Comparison of ENCODE assay signal across 23 cellular contexts in the genomic region with DNA sequence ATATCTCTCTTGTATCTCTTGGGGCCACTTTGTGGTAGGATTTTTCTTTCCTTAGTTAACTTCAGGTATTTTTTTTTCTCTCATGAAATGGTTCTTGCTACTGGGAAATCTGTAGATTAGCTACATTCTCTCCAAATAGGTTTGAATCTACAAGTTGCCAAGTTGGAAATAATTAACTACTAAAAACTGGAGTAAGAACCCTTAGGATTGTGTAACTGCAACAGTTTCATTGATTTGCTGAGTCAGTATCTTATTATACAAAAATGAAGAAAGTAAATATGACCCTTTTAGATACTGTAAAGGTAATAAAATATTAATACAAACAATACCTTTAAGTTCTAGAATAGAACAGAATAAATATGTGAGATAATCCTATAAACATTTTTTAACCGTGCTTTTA.
DNase-seq lines count a peak whose midpoint lies in the region; ATAC-seq, FAIRE-seq and TF ChIP-seq lines count a peak whose summit lies in the region.
"Had no signal": no experiment of that assay in that cellular context is flagged by ENCODE, and none has a peak within 500 bp of the region (broad histone marks: within the 10 kb centered on the region; RNA-seq: fewer than 3 reads in every experiment).

No MANE protein-coding gene starts in this region.

- no peak overlapping the region for H2AK9ac ChIP-seq in IMR-90 (replicated peaks; ENCODE audit: low read depth, low read length, poor library complexity)

- no peak overlapping the region for H2BK5ac ChIP-seq in IMR-90 (ENCODE audit: low read depth, low read length, poor library complexity, severe bottlenecking)

- no TSS peak for BruUV-seq in IMR-90 (replicated peaks; lab: Mats Ljungman, UMichigan)
- no TSS peak for BruUV-seq in HepG2 (replicated peaks; lab: Mats Ljungman, UMichigan)

- H3K18ac ChIP-seq in IMR-90 (ENCODE audit: low read depth, low read length): no peak overlapping the region

- H2BK20ac ChIP-seq in IMR-90 (ENCODE audit: low read depth, low read length): no peak overlapping the region

- no peak for TF ChIP-seq POLR2A in IMR-90 (IDR thresholded peaks at IDR 0.05; ENCODE audit: low read depth, low read length)
- TF ChIP-seq POLR2A in HepG2 (IDR thresholded peaks at IDR 0.05; ENCODE audit: insufficient read depth in 1 of 2, low read depth in 2 of 2, low read length in 2 of 2): no peak

- H3K27me3 ChIP-seq in IMR-90 (ENCODE audit: control insufficient read depth, insufficient read depth, low read length): no peaks in the 10 kb centered on the region
- no peaks in the 10 kb centered on the region for H3K27me3 ChIP-seq in HepG2 (ENCODE audit: control insufficient read depth in 1 of 2, insufficient read depth in 2 of 2, low read length in 2 of 2)
- no peaks in the 10 kb centered on the region for H3K27me3 ChIP-seq in hepatocyte
- H3K27me3 ChIP-seq: BE2C; BLaER1 treated with 17β-estradiol and CSF1 and Interleukin-3, amounts not matched to agents 10 nM and 100 nM had no signal

- POLR2A ChIA-PET in IMR-90 (lab: Charles Lee; ENCODE audit: unreplicated experiment): no interaction called here
- POLR2A ChIA-PET in HepG2 (lab: Yijun Ruan, JAX): no interaction called here

- H3K27ac ChIP-seq in IMR-90 (ENCODE audit: insufficient read depth, low read length) (no peak overlapping the region), HepG2 (ENCODE audit: extremely low read length, insufficient read depth, low read length) (no peak overlapping the region), hepatocyte (no peak overlapping the region)
- H3K27ac ChIP-seq: A549; BLaER1 treated with 17β-estradiol and CSF1 and Interleukin-3, amounts not matched to agents 10 nM and 100 nM had no signal

- H3K79me2 ChIP-seq in HepG2 (ENCODE audit: insufficient read depth, low read length) (no peaks in the 10 kb centered on the region), hepatocyte (no peaks in the 10 kb centered on the region)

- TF ChIP-seq RAD21 in IMR-90 (IDR thresholded peaks at IDR 0.05; ENCODE audit: low read length) (no peak), HepG2 (CRISPR knock-in tag; IDR thresholded peaks at IDR 0.05) (no peak)

- no peak overlapping the region for H3K9ac ChIP-seq in IMR-90 (ENCODE audit: low read depth, low read length)
- H3K9ac ChIP-seq in HepG2 (ENCODE audit: insufficient read depth, low read depth, low read length): no peak overlapping the region
- H3K9ac ChIP-seq: BLaER1 treated with 17β-estradiol and CSF1 and Interleukin-3, amounts not matched to agents 10 nM and 100 nM had no signal

- dilution Hi-C loops in IMR-90 (cut with HindIII; ENCODE audit: low sequenced_read_pairs, unreplicated experiment): no loop called here

- H4K20me1 ChIP-seq in IMR-90 (ENCODE audit: insufficient read depth, low read length): no peaks in the 10 kb centered on the region
- H4K20me1 ChIP-seq in HepG2 (ENCODE audit: insufficient read depth, low read length): no peaks in the 10 kb centered on the region
- no peaks in the 10 kb centered on the region for H4K20me1 ChIP-seq in hepatocyte (ENCODE audit: insufficient read depth, poor library complexity, severe bottlenecking)
- H4K20me1 ChIP-seq: BLaER1 treated with 17β-estradiol and CSF1 and Interleukin-3, amounts not matched to agents 10 nM and 100 nM had no signal

- WGBS in IMR-90 (ENCODE audit: extremely low coverage in 2 of 2, insufficient read length in 1 of 2), 2 experiments: no CpG with 5 or more reads among the region's 1 CpG
- 0% methylated on average over 1 of the region's 1 CpG for WGBS in HepG2 (ENCODE audit: low lambda C conversion rate)
- 96% methylated on average over 1 of the region's 1 CpG for WGBS in hepatocyte (ENCODE audit: low lambda C conversion rate, missing lambda C conversion rate)

- FAIRE-seq in HepG2 (lab: Jason Lieb, UNC): no peak
- FAIRE-seq: A549, D721Med, GM12892, H1 had no signal

- no peak overlapping the region for H3K4ac ChIP-seq in IMR-90 (ENCODE audit: low read depth, low read length)

- H2BK15ac ChIP-seq in IMR-90 (ENCODE audit: low read depth, low read length): no peak overlapping the region

- DNase-seq in IMR-90 (no peak), epithelial cell of proximal tubule (ENCODE audit: low read depth) (peak; percentile 9), HepG2 (ENCODE audit: low spot score) (no peak), NCI-H1417 (lab: John Stamatoyannopoulos, UW) (no peak), hepatocyte (ENCODE audit: low spot score) (no peak)
- no peak for DNase-seq in central memory CD4-positive, alpha-beta T cell
- DNase-seq: 8988T; ACHN; AML-193; BE2C; CD4-positive, alpha-beta T cell; CD8-positive, alpha-beta memory T cell; DMS 273 treated with DMSO at 0.1 percent for 48 hours; DMS79 treated with DMSO at 0.1 percent for 48 hours; GF-D8; H7; HCEC 1CT had no signal

- H2AFZ ChIP-seq in IMR-90 (replicated peaks; ENCODE audit: low read length, poor library complexity) (no peak overlapping the region), HepG2 (ENCODE audit: low read length) (no peak overlapping the region), hepatocyte (no peak overlapping the region)

- no peaks in the 10 kb centered on the region for H3K79me1 ChIP-seq in IMR-90 (ENCODE audit: low read depth in 1 of 2, low read length in 2 of 2)

- H3K36me3 ChIP-seq in IMR-90 (ENCODE audit: control insufficient read depth, insufficient read depth, low read length) (no peaks in the 10 kb centered on the region), HepG2 (replicated peaks in 1 of 2; ENCODE audit: control insufficient read depth in 1 of 2, insufficient read depth in 2 of 2, low read length in 2 of 2) (no peaks in the 10 kb centered on the region), hepatocyte (replicated peaks; ENCODE audit: insufficient read depth, low read depth) (no peaks in the 10 kb centered on the region)
- H3K36me3 ChIP-seq: BE2C; BLaER1 treated with 17β-estradiol and CSF1 and Interleukin-3, amounts not matched to agents 10 nM and 100 nM had no signal

- no peak overlapping the region for H3K56ac ChIP-seq in IMR-90 (ENCODE audit: extremely low read depth, insufficient read depth, low read length)

- H3K4me1 ChIP-seq in IMR-90 (ENCODE audit: control insufficient read depth, insufficient read depth, low read length) (no peaks in the 10 kb centered on the region), HepG2 (ENCODE audit: insufficient read depth, low read length) (no peaks in the 10 kb centered on the region), hepatocyte (ENCODE audit: insufficient read depth) (no peaks in the 10 kb centered on the region)
- H3K4me1 ChIP-seq: A549; BE2C; BLaER1 treated with 17β-estradiol and CSF1 and Interleukin-3, amounts not matched to agents 10 nM and 100 nM had no signal

- no peak overlapping the region for H4K91ac ChIP-seq in IMR-90 (ENCODE audit: insufficient read depth, low read depth, low read length)

- no peaks in the 10 kb centered on the region for H3K9me1 ChIP-seq in IMR-90 (ENCODE audit: insufficient read depth, low read length)

- no peak overlapping the region for H4K5ac ChIP-seq in IMR-90 (ENCODE audit: low read depth, low read length)

- H4K8ac ChIP-seq in IMR-90 (ENCODE audit: low read depth in 2 of 2, low read length in 2 of 2): no peak overlapping the region

- TF ChIP-seq CTCF in IMR-90 (conservative IDR thresholded peaks at IDR 0.05; ENCODE audit: low read depth, low read length) (no peak), epithelial cell of proximal tubule (conservative IDR thresholded peaks at IDR 0.05; ENCODE audit: low read depth, low read length) (no peak), HepG2 (CRISPR knock-in tag; IDR thresholded peaks at IDR 0.05) (no peak), hepatocyte (IDR thresholded peaks at IDR 0.05; ENCODE audit: poor library complexity) (no peak)

- no peak overlapping the region for H2BK120ac ChIP-seq in IMR-90 (ENCODE audit: low read depth, low read length)

- CTCF ChIA-PET in IMR-90 (lab: Yijun Ruan, JAX) (no interaction called here), HepG2 (lab: Yijun Ruan, JAX; ENCODE audit: low intra/inter-chr PET ratio, low total read pairs) (no interaction called here)

- in situ Hi-C loops in IMR-90 (cut with MboI; ENCODE audit: low sequenced_read_pairs): no loop called here
- in situ Hi-C loops in HepG2 (cut with HindIII; ENCODE audit: extremely low pct_ligation_motif_present, low pct_unique_long_range_greater_than_20kb): no loop called here

- H3K9me3 ChIP-seq in IMR-90 (ENCODE audit: control insufficient read depth, insufficient read depth, low read length) (0 out of 2 replicates have a peak, but pooled peaks cover 3% of the 10 kb centered on the region), HepG2 (ENCODE audit: low read length) (no peaks in the 10 kb centered on the region; the same call in none of the 2 replicates), hepatocyte (ENCODE audit: low read depth) (no peaks in the 10 kb centered on the region)
- H3K9me3 ChIP-seq: A549; BE2C; BLaER1 treated with 17β-estradiol and CSF1 and Interleukin-3, amounts not matched to agents 10 nM and 100 nM had no signal

- H3K4me2 ChIP-seq in IMR-90 (ENCODE audit: low read depth, low read length) (no peak overlapping the region), HepG2 (ENCODE audit: low read depth, low read length) (no peak overlapping the region), hepatocyte (no peak overlapping the region)
- H3K4me2 ChIP-seq: A549; BLaER1 treated with 17β-estradiol and CSF1 and Interleukin-3, amounts not matched to agents 10 nM and 100 nM had no signal

- H3K4me3 ChIP-seq in IMR-90 (ENCODE audit: insufficient read depth, low read depth, low read length) (no peak overlapping the region), epithelial cell of proximal tubule (ENCODE audit: low read depth, low read length) (no peak overlapping the region), HepG2 (replicated peaks in 1 of 3; ENCODE audit: insufficient read depth in 1 of 3, low read depth in 2 of 3, low read length in 3 of 3) (no peak overlapping the region), hepatocyte (no peak overlapping the region)
- H3K4me3 ChIP-seq: A549; BLaER1 treated with 17β-estradiol and CSF1 and Interleukin-3, amounts not matched to agents 10 nM and 100 nM had no signal

- H3K14ac ChIP-seq in IMR-90 (replicated peaks; ENCODE audit: low read depth, low read length): no peak overlapping the region

- H3K23ac ChIP-seq in IMR-90 (ENCODE audit: low read depth, low read length): no peak overlapping the region

- ATAC-seq in IMR-90 (ENCODE audit: low read depth) (no peak), HepG2 (no peak), HG03469 (IDR thresholded peaks at IDR 0.05; ENCODE audit: unreplicated experiment) (no peak)
- ATAC-seq: A549 had no signal

- no peak overlapping the region for H2AK5ac ChIP-seq in IMR-90 (ENCODE audit: low read depth, low read length)

- H3K9me2 ChIP-seq in hepatocyte (replicated peaks; ENCODE audit: insufficient read depth): no peaks in the 10 kb centered on the region

- TF ChIP-seq EP300 in HepG2 (IDR thresholded peaks at IDR 0.05; ENCODE audit: low read depth in 2 of 2, low read length in 2 of 2) (no peak), HepG2 (CRISPR knock-in tag; IDR thresholded peaks at IDR 0.05; ENCODE audit: borderline replicate concordance) (no peak)

- intact Hi-C loops in IMR-90 (cut with micrococcal nuclease) (no loop called here), HepG2 (cut with micrococcal nuclease; ENCODE audit: unreplicated experiment) (no loop called here)

TF ChIP-seq in IMR-90, 13 proteins besides CTCF, POLR2A, EP300 and RAD21 (continues in another document):
- no peak for TF ChIP-seq CHD1 (IDR thresholded peaks at IDR 0.05; ENCODE audit: low read depth, low read length)

TF ChIP-seq in HepG2, 621 proteins besides CTCF, POLR2A, EP300 and RAD21 (continues in another document):
- TF ChIP-seq MAFF (IDR thresholded peaks at IDR 0.05; ENCODE audit: low read depth, low read length): peak; percentile 68
